ENCODE assay signal across 9 cellular contexts in the genomic region with DNA sequence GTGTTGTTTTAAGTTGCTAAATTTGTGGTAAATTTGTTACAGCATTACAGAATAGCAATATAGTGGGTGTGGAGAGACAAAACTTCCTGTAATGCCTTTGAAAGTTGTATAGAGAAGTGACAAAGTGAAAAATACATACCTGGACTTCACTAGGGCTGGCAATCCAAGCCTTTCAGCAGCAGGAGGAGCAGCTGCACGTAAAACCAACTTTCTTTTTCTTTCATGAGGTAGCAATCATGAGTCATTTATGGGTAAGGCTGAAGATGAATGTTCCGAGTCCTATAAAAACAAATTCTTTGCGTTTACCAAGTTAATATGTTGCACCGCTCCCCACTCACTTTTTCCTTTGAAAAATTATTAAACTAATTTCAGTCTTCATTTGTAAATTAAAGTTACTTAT.
DNase-seq lines count a peak whose midpoint lies in the region; ATAC-seq and TF ChIP-seq lines count a peak whose summit lies in the region.
"Had no signal": no experiment of that assay in that cellular context is flagged by ENCODE, and none has a peak within 500 bp of the region (broad histone marks: within the 10 kb centered on the region; RNA-seq: fewer than 3 reads in every experiment).

No MANE protein-coding gene starts in this region.

- H3K4me1 Mint-ChIP-seq in nephron, result no peaks in the 10 kb centered on the region
- H3K4me1 Mint-ChIP-seq in osteocyte (ENCODE audit: unreplicated experiment), result no peaks in the 10 kb centered on the region

- H3K36me3 Mint-ChIP-seq in nephron (ENCODE audit: low read depth) (no peaks in the 10 kb centered on the region), osteocyte (ENCODE audit: unreplicated experiment) (no peaks in the 10 kb centered on the region)

- no peaks in the 10 kb centered on the region for H3K27me3 Mint-ChIP-seq in nephron (ENCODE audit: low read depth)
- H3K27me3 Mint-ChIP-seq in osteocyte (ENCODE audit: unreplicated experiment), result no peaks in the 10 kb centered on the region

- no peaks in the 10 kb centered on the region for H3K27me3 ChIP-seq in WERI-Rb-1 (ENCODE audit: insufficient read depth, low read depth, severe bottlenecking)

- no peak overlapping the region for H3K27ac Mint-ChIP-seq in nephron
- H3K27ac Mint-ChIP-seq in osteocyte (ENCODE audit: unreplicated experiment), result no peak overlapping the region

- peak; percentile 30; the same call in 1 of the 2 replicates for TF ChIP-seq CTCF in WERI-Rb-1 (IDR thresholded peaks at IDR 0.05; ENCODE audit: low read depth, low read length)
- TF ChIP-seq CTCF in nephron (IDR thresholded peaks at IDR 0.05; ENCODE audit: unreplicated experiment in 3 of 3), result peak; percentile 38 to 52 (median 41)
- TF ChIP-seq CTCF in osteocyte (IDR thresholded peaks at IDR 0.05), result no peak

- no peak for ATAC-seq in HG03354 (IDR thresholded peaks at IDR 0.05; ENCODE audit: poor library complexity, severe bottlenecking, unreplicated experiment)

- no peak overlapping the region for H3K27ac ChIP-seq in WERI-Rb-1

- no peaks in the 10 kb centered on the region for H3K9me3 Mint-ChIP-seq in nephron
- H3K9me3 Mint-ChIP-seq in osteocyte (ENCODE audit: unreplicated experiment), result no peaks in the 10 kb centered on the region

- H3K9me3 ChIP-seq in WERI-Rb-1 (ENCODE audit: severe bottlenecking), result no peaks in the 10 kb centered on the region

- H3K36me3 ChIP-seq in WERI-Rb-1, result no peaks in the 10 kb centered on the region

- peak; percentile 6 to 31 for DNase-seq in NCI-H2081 (lab: John Stamatoyannopoulos, UW)
- DNase-seq in NCI-H2081 treated with DMSO at 0.1 percent for 48 hours (lab: John Stamatoyannopoulos, UW), result no peak
- peak; percentile 53 for DNase-seq in HT-29 (ENCODE audit: low spot score)
- DNase-seq in WERI-Rb-1, result no peak
- DNase-seq in osteocyte (ENCODE audit: extremely low spot score, unreplicated experiment), result no peak
- DNase-seq in C1 segment of cervical spinal cord (lab: John Stamatoyannopoulos, UW), result no peak
- DNase-seq: 8988T had no signal

- H3K4me3 Mint-ChIP-seq in nephron (no peak overlapping the region), osteocyte (ENCODE audit: unreplicated experiment) (no peak overlapping the region)

- H3K4me3 ChIP-seq in WERI-Rb-1 (ENCODE audit: low read depth, low read length), result no peak overlapping the region

Comparison
In these comparisons a context has a peak if more than half of its experiments do, and no peak if none do; other contexts are left out.
1. DNase-seq: peak in NCI-H2081 (2 of 2) and HT-29 (single experiment); none in NCI-H2081 treated with DMSO at 0.1 percent for 48 hours (single experiment), WERI-Rb-1 (single experiment), osteocyte (single experiment) and C1 segment of cervical spinal cord (0 of 14).